Comparison of ENCODE assay signal across 22 cellular contexts in genomic region chr12:105239304-105239703, GRCh38.
"Had no signal": no experiment of that assay in that cellular context is flagged by ENCODE, and none has a peak within 500 bp of the region (broad histone marks: within the 10 kb centered on the region; RNA-seq: fewer than 3 reads in every experiment).

No MANE protein-coding gene starts in this region.

- H3K9me3 ChIP-seq: spleen, upper lobe of right lung had no signal

- DNase-seq: activated CD4-positive, alpha-beta T cell treated with anti-CD3 and anti-CD28 coated beads for 4 hours; activated CD4-positive, alpha-beta T cell treated with anti-CD3 and anti-CD28 coated beads, Interleukin-2, amount 50 U/mL, for 48 hours; activated CD4-positive, CD25-positive, alpha-beta regulatory T cell; activated naive CD4-positive, alpha-beta T cell treated with Interleukin-2 at 50 U/mL for 16 hours; activated naive CD8-positive, alpha-beta T cell treated with anti-CD3 and anti-CD28 coated beads for 36 hours; activated T-cell treated with anti-CD3 and anti-CD28 coated beads, Interleukin-2, amount 50 U/mL, for 48 hours; central memory CD4-positive, alpha-beta T cell; effector memory CD4-positive, alpha-beta T cell; glutamatergic neuron; mesendoderm; naive thymus-derived CD4-positive, alpha-beta T cell; occipital lobe; spleen; stimulated activated CD4-positive, alpha-beta T cell treated with anti-CD3 and anti-CD28 coated beads, Interleukin-4, amount 100 ng/mL, for 1 hour; stimulated activated naive CD4-positive, alpha-beta T cell treated with Interleukin-2 at 50 U/mL for 16 hours; T-helper 9 cell; upper lobe of right lung had no signal

- H3K4me3 Mint-ChIP-seq: activated naive CD8-positive, alpha-beta T cell treated with anti-CD3 and anti-CD28 coated beads for 36 hours; naive thymus-derived CD4-positive, alpha-beta T cell; neural crest cell had no signal

- ATAC-seq: naive thymus-derived CD4-positive, alpha-beta T cell; sciatic nerve; upper lobe of right lung had no signal

- H3K27me3 ChIP-seq: hepatocyte, spleen, upper lobe of right lung had no signal

- H3K4me3 ChIP-seq: hepatocyte, spleen, upper lobe of right lung had no signal

- H2AFZ ChIP-seq: hepatocyte had no signal

- H3K27ac Mint-ChIP-seq: activated naive CD8-positive, alpha-beta T cell treated with anti-CD3 and anti-CD28 coated beads for 36 hours; naive thymus-derived CD4-positive, alpha-beta T cell had no signal

- H3K36me3 Mint-ChIP-seq: naive thymus-derived CD4-positive, alpha-beta T cell had no signal

- H3K27ac ChIP-seq: hepatocyte, upper lobe of right lung had no signal

- FAIRE-seq: astrocyte, frontal cortex had no signal

- H3K36me3 ChIP-seq: spleen, upper lobe of right lung had no signal

- H3K4me2 ChIP-seq: hepatocyte had no signal

- H3K9me3 Mint-ChIP-seq: neural crest cell had no signal
